ENCODE assay signal across 19 cellular contexts in genomic region chr2:156480376-156480775, GRCh38. TPM values are rescaled to one million over a fixed set of nuclear protein-coding genes. Genes with fewer than 3 reads are reported as not detected.
DNase-seq lines count a peak whose midpoint lies in the region; ATAC-seq, FAIRE-seq and TF ChIP-seq lines count a peak whose summit lies in the region.
"Had no signal": no experiment of that assay in that cellular context is flagged by ENCODE, and none has a peak within 500 bp of the region (broad histone marks: within the 10 kb centered on the region; RNA-seq: fewer than 3 reads in every experiment).

No MANE protein-coding gene starts in this region.

- no peak for TF ChIP-seq POLR2A in GM12892 (IDR thresholded peaks at IDR 0.05; ENCODE audit: low read depth, low read length)

- FAIRE-seq in GM12892 (lab: Jason Lieb, UNC), result no peak
- FAIRE-seq: A549, GM12878, H1, HepG2 had no signal

- peak; percentile 59 to 72 for ATAC-seq in activated T-cell treated with anti-CD3 and anti-CD28 coated beads, Interleukin-2, amount 50 U/mL, for 72 hours (replicated peaks in 1 of 2)
- peak; percentile 40 for ATAC-seq in HG02610 (IDR thresholded peaks at IDR 0.05; ENCODE audit: unreplicated experiment)
- ATAC-seq in activated naive CD8-positive, alpha-beta T cell treated with anti-CD3 and anti-CD28 coated beads, Interleukin-2, amount 50 U/mL, for 24 hours, result peak; percentile 93
- peak; percentile 90 for ATAC-seq in stimulated activated naive CD8-positive, alpha-beta T cell treated with anti-CD3 and anti-CD28 coated beads, Interleukin-15, Interleukin-2, amounts not matched to agents 100 U/mL and 50 U/mL, for 24 hours
- ATAC-seq in HG03432 (IDR thresholded peaks at IDR 0.05; ENCODE audit: unreplicated experiment), result no peak
- ATAC-seq: A549, GM12878, HepG2 had no signal

- DNase-seq in activated T-cell treated with anti-CD3 and anti-CD28 coated beads, Interleukin-2, amount 50 U/mL, for 72 hours, result no peak
- DNase-seq in activated T-cell treated with anti-CD3 and anti-CD28 coated beads, Interleukin-2, amount 50 U/mL, for 48 hours, result no peak
- DNase-seq in activated naive CD8-positive, alpha-beta T cell treated with anti-CD3 and anti-CD28 coated beads, Interleukin-2, amount 50 U/mL, for 24 hours, result no peak
- DNase-seq in stimulated activated naive CD8-positive, alpha-beta T cell treated with anti-CD3 and anti-CD28 coated beads, Interleukin-15, Interleukin-2, amounts not matched to agents 100 U/mL and 50 U/mL, for 24 hours, result no peak
- DNase-seq in Ammon's horn (ENCODE audit: low spot score), result no peak
- DNase-seq in GM12892 (ENCODE audit: insufficient read length), result no peak
- DNase-seq: Calu3, DMS79, NCI-H1105 treated with DMSO at 0.1 percent for 48 hours, NCI-H187, Peyer's patch, SHP77 had no signal

- peaks cover 42% of the 10 kb centered on the region for H3K4me1 Mint-ChIP-seq in activated T-cell treated with anti-CD3 and anti-CD28 coated beads, Interleukin-2, amount 50 U/mL, for 72 hours (ENCODE audit: low read depth)
- peaks cover 81% of the 10 kb centered on the region for H3K4me1 Mint-ChIP-seq in activated naive CD8-positive, alpha-beta T cell treated with anti-CD3 and anti-CD28 coated beads, Interleukin-2, amount 50 U/mL, for 24 hours

- no peak overlapping the region for H3K4me3 Mint-ChIP-seq in activated T-cell treated with anti-CD3 and anti-CD28 coated beads, Interleukin-2, amount 50 U/mL, for 72 hours
- peak overlapping the region; percentile 62 for H3K4me3 Mint-ChIP-seq in activated naive CD8-positive, alpha-beta T cell treated with anti-CD3 and anti-CD28 coated beads, Interleukin-2, amount 50 U/mL, for 24 hours
- H3K4me3 Mint-ChIP-seq: CD14-positive monocyte had no signal

- H3K36me3 Mint-ChIP-seq in activated T-cell treated with anti-CD3 and anti-CD28 coated beads, Interleukin-2, amount 50 U/mL, for 72 hours (ENCODE audit: insufficient read depth in 2 of 2), result peaks cover 0 to 1% of the 10 kb centered on the region in 2 donors
- peaks cover 31% of the 10 kb centered on the region for H3K36me3 Mint-ChIP-seq in activated naive CD8-positive, alpha-beta T cell treated with anti-CD3 and anti-CD28 coated beads, Interleukin-2, amount 50 U/mL, for 24 hours (ENCODE audit: low read depth)

- no peaks in the 10 kb centered on the region for H3K9me3 Mint-ChIP-seq in activated T-cell treated with anti-CD3 and anti-CD28 coated beads, Interleukin-2, amount 50 U/mL, for 72 hours
- no peaks in the 10 kb centered on the region for H3K9me3 Mint-ChIP-seq in activated naive CD8-positive, alpha-beta T cell treated with anti-CD3 and anti-CD28 coated beads, Interleukin-2, amount 50 U/mL, for 24 hours
- H3K9me3 Mint-ChIP-seq: CD14-positive monocyte had no signal

- H3K27me3 Mint-ChIP-seq in activated T-cell treated with anti-CD3 and anti-CD28 coated beads, Interleukin-2, amount 50 U/mL, for 72 hours (ENCODE audit: low read depth), result no peaks in the 10 kb centered on the region
- no peaks in the 10 kb centered on the region for H3K27me3 Mint-ChIP-seq in activated naive CD8-positive, alpha-beta T cell treated with anti-CD3 and anti-CD28 coated beads, Interleukin-2, amount 50 U/mL, for 24 hours

- H3K27ac Mint-ChIP-seq in activated T-cell treated with anti-CD3 and anti-CD28 coated beads, Interleukin-2, amount 50 U/mL, for 72 hours, result peak overlapping the region; percentile 44
- peak overlapping the region; percentile 96 for H3K27ac Mint-ChIP-seq in activated naive CD8-positive, alpha-beta T cell treated with anti-CD3 and anti-CD28 coated beads, Interleukin-2, amount 50 U/mL, for 24 hours

RNA-seq across cellular contexts. Expression of gene GPD2, which starts 44.2 kb away (rescaled TPM):
- total RNA-seq in activated T-cell treated with anti-CD3 and anti-CD28 coated beads, Interleukin-2, amount 50 U/mL, for 72 hours, result 10 to 100 TPM; 20.0 to 24.9 TPM
- polyA plus RNA-seq in GM12892 (2012; ENCODE audit: missing spikeins), result 12.4 TPM
- total RNA-seq: HepG2 had no signal
- polyA plus RNA-seq: HepG2 had no signal
